12 cellular contexts compared by ENCODE assay signal in genomic region chr18:48790869-48791635, GRCh38.
DNase-seq lines count a peak whose midpoint lies in the region; ATAC-seq, FAIRE-seq and TF ChIP-seq lines count a peak whose summit lies in the region.
"Had no signal": no experiment of that assay in that cellular context is flagged by ENCODE, and none has a peak within 500 bp of the region (broad histone marks: within the 10 kb centered on the region; RNA-seq: fewer than 3 reads in every experiment).

No MANE protein-coding gene starts in this region.

- H3K36me3 Mint-ChIP-seq in HFFc6 (ENCODE audit: low read depth) (peaks cover 49% of the 10 kb centered on the region), WTC11 (no peaks in the 10 kb centered on the region), nephron progenitor cell (ENCODE audit: low read depth) (peaks cover 18% of the 10 kb centered on the region)
- no peaks in the 10 kb centered on the region for H3K36me3 Mint-ChIP-seq in stimulated activated effector memory CD8-positive, alpha-beta T cell treated with anti-CD3 and anti-CD28 coated beads, Interleukin-12 subunit alpha, Interleukin-12 subunit beta, amount 100 ng/mL, for 72 hours

- no peaks in the 10 kb centered on the region for H3K36me3 ChIP-seq in right atrium auricular region
- H3K36me3 ChIP-seq: pancreas had no signal

- H3K27ac ChIP-seq in right atrium auricular region, result peak overlapping the region; percentile 84 to 87

- TF ChIP-seq CTCF in HFFc6 (IDR thresholded peaks at IDR 0.05) (no peak), WTC11 (IDR thresholded peaks at IDR 0.05) (no peak), right atrium auricular region (IDR thresholded peaks at IDR 0.05) (no peak), nephron progenitor cell (IDR thresholded peaks at IDR 0.05) (no peak)

- H3K27me3 Mint-ChIP-seq in HFFc6 (ENCODE audit: insufficient read depth) (peaks cover 17% of the 10 kb centered on the region), WTC11 (ENCODE audit: low read depth) (no peaks in the 10 kb centered on the region), nephron progenitor cell (ENCODE audit: low read depth, poor library complexity) (peaks cover 16% of the 10 kb centered on the region)

- H3K4me3 Mint-ChIP-seq in HFFc6, result no peak overlapping the region
- H3K4me3 Mint-ChIP-seq in WTC11, result no peak overlapping the region
- H3K4me3 Mint-ChIP-seq in stimulated activated effector memory CD8-positive, alpha-beta T cell treated with anti-CD3 and anti-CD28 coated beads, Interleukin-12 subunit alpha, Interleukin-12 subunit beta, amount 100 ng/mL, for 72 hours, result no peak overlapping the region
- no peak overlapping the region for H3K4me3 Mint-ChIP-seq in nephron progenitor cell

- H3K4me3 ChIP-seq in right atrium auricular region, result no peak overlapping the region
- H3K4me3 ChIP-seq: pancreas had no signal

- H3K9me3 Mint-ChIP-seq in HFFc6 (no peaks in the 10 kb centered on the region), WTC11 (no peaks in the 10 kb centered on the region), nephron progenitor cell (no peaks in the 10 kb centered on the region)
- no peaks in the 10 kb centered on the region for H3K9me3 Mint-ChIP-seq in stimulated activated effector memory CD8-positive, alpha-beta T cell treated with anti-CD3 and anti-CD28 coated beads, Interleukin-12 subunit alpha, Interleukin-12 subunit beta, amount 100 ng/mL, for 72 hours

- no peaks in the 10 kb centered on the region for H3K27me3 ChIP-seq in right atrium auricular region
- H3K27me3 ChIP-seq: pancreas had no signal

- no peaks in the 10 kb centered on the region for H3K9me3 ChIP-seq in right atrium auricular region
- H3K9me3 ChIP-seq: pancreas, SK-N-SH had no signal

- POLR2A ChIA-PET in WTC11 (lab: Charles Lee), result interaction anchor here (0.6 kb wide), 1 partner anchor 210 kb away, joined by 3 read pairs; no protein-coding TSS in a partner anchor

- no peak for DNase-seq in HFFc6
- peak; percentile 5 for DNase-seq in WTC11 (ENCODE audit: low spot score)
- no peak for DNase-seq in right atrium auricular region (ENCODE audit: low spot score)
- DNase-seq in stimulated activated effector memory CD8-positive, alpha-beta T cell treated with anti-CD3 and anti-CD28 coated beads, Interleukin-12 subunit alpha, Interleukin-12 subunit beta, amount 100 ng/mL, for 72 hours (ENCODE audit: low spot score in 2 of 2), result no peak
- DNase-seq in nephron progenitor cell, result no peak
- no peak for DNase-seq in H54 (ENCODE audit: insufficient read length, low spot score)
- no peak for DNase-seq in UCSD-AML1 (lab: John Stamatoyannopoulos, UW; ENCODE audit: unreplicated experiment)
- DNase-seq: activated CD4-positive, alpha-beta T cell treated with anti-CD3 and anti-CD28 coated beads, Interleukin-2, amount 50 U/mL, for 48 hours; SK-N-SH had no signal

- CTCF ChIA-PET in WTC11 (lab: Charles Lee), result interaction anchor here (0.7 to 1.0 kb wide), 3 partner anchors 16 to 346 kb away, joined by 3 read pairs; no protein-coding TSS in a partner anchor

- H3K4me1 Mint-ChIP-seq in HFFc6 (ENCODE audit: low read depth) (peaks cover 41% of the 10 kb centered on the region), WTC11 (no peaks in the 10 kb centered on the region), nephron progenitor cell (peaks cover 71% of the 10 kb centered on the region)
- H3K4me1 Mint-ChIP-seq in stimulated activated effector memory CD8-positive, alpha-beta T cell treated with anti-CD3 and anti-CD28 coated beads, Interleukin-12 subunit alpha, Interleukin-12 subunit beta, amount 100 ng/mL, for 72 hours, result peaks cover 34% of the 10 kb centered on the region

- H3K27ac Mint-ChIP-seq in HFFc6, result peak overlapping the region; percentile 36; the same call in 1 of the 2 replicates
- H3K27ac Mint-ChIP-seq in WTC11, result no peak overlapping the region
- peak overlapping the region; percentile 41 for H3K27ac Mint-ChIP-seq in stimulated activated effector memory CD8-positive, alpha-beta T cell treated with anti-CD3 and anti-CD28 coated beads, Interleukin-12 subunit alpha, Interleukin-12 subunit beta, amount 100 ng/mL, for 72 hours
- H3K27ac Mint-ChIP-seq in nephron progenitor cell, result no peak overlapping the region

- no peak for ATAC-seq in WTC11
- no peak for ATAC-seq in stimulated activated effector memory CD8-positive, alpha-beta T cell treated with anti-CD3 and anti-CD28 coated beads, Interleukin-12 subunit alpha, Interleukin-12 subunit beta, amount 100 ng/mL, for 72 hours
- no peak for ATAC-seq in GM21526 (IDR thresholded peaks at IDR 0.05; ENCODE audit: low FRiP score, unreplicated experiment)

- peaks cover 0 to 64% of the 10 kb centered on the region in 2 donors for H3K4me1 ChIP-seq in right atrium auricular region
- H3K4me1 ChIP-seq: pancreas had no signal

- no peak for FAIRE-seq in H54 (lab: Jason Lieb, UNC)
- FAIRE-seq: islet of Langerhans, pancreas had no signal

- no peak for TF ChIP-seq POLR2A in H54 (IDR thresholded peaks at IDR 0.05; ENCODE audit: low read depth, low read length)

TF ChIP-seq in WTC11, 78 proteins besides CTCF, POLR2A, EP300 and RAD21 (continues in another document):
- TF ChIP-seq ZNF532 (CRISPR knock-in tag; IDR thresholded peaks at IDR 0.05; ENCODE audit: borderline replicate concordance), result no peak
- TF ChIP-seq ATF3 (CRISPR knock-in tag; conservative IDR thresholded peaks at IDR 0.05), result no peak
- TF ChIP-seq E2F5 (CRISPR knock-in tag; IDR thresholded peaks at IDR 0.05), result no peak
- no peak for TF ChIP-seq ELF4 (CRISPR knock-in tag; IDR thresholded peaks at IDR 0.05; ENCODE audit: low read depth)
- no peak for TF ChIP-seq JUN (CRISPR knock-in tag; IDR thresholded peaks at IDR 0.05)
- TF ChIP-seq SMAD4 (CRISPR knock-in tag; IDR thresholded peaks at IDR 0.05), result no peak
- no peak for TF ChIP-seq SP1 (CRISPR knock-in tag; conservative IDR thresholded peaks at IDR 0.05)
- TF ChIP-seq FOXK1 (CRISPR knock-in tag; IDR thresholded peaks at IDR 0.05), result no peak
- no peak for TF ChIP-seq IRF1 (CRISPR knock-in tag; IDR thresholded peaks at IDR 0.05)
- TF ChIP-seq HMGXB4 (CRISPR knock-in tag; IDR thresholded peaks at IDR 0.05), result no peak
- no peak for TF ChIP-seq EMX1 (CRISPR knock-in tag; IDR thresholded peaks at IDR 0.05)

Comparison
In these comparisons a context has a peak if more than half of its experiments do, and no peak if none do; other contexts are left out.
1. H3K27ac Mint-ChIP-seq: peak in HFFc6 (single experiment) and stimulated activated effector memory CD8-positive, alpha-beta T cell treated with anti-CD3 and anti-CD28 coated beads, Interleukin-12 subunit alpha, Interleukin-12 subunit beta, amount 100 ng/mL, for 72 hours (single experiment); none in WTC11 (single experiment) and nephron progenitor cell (single experiment).